ENCODE assay signal across 1 cellular context in genomic region chr15:99123706-99124451, GRCh38.
TF ChIP-seq lines count a peak whose summit lies in the region.

No MANE protein-coding gene starts in this region.

TF ChIP-seq in HepG2, 621 proteins besides CTCF, POLR2A, EP300 and RAD21 (continued from another document and continues in another):
- TF ChIP-seq HMGXB3 (CRISPR knock-in tag; IDR thresholded peaks at IDR 0.05; ENCODE audit: borderline replicate concordance) (no peak), ZHX1 (CRISPR knock-in tag; IDR thresholded peaks at IDR 0.05; ENCODE audit: low read depth) (no peak), ZSCAN29 (CRISPR knock-in tag; conservative IDR thresholded peaks at IDR 0.05) (no peak), ZBTB3 (CRISPR knock-in tag; IDR thresholded peaks at IDR 0.05; ENCODE audit: borderline replicate concordance, low read depth) (no peak), CHD4 (IDR thresholded peaks at IDR 0.05; ENCODE audit: borderline replicate concordance, low read length) (no peak), TFE3 (CRISPR knock-in tag; IDR thresholded peaks at IDR 0.05) (peak; percentile 66), PAF1 (CRISPR knock-in tag; IDR thresholded peaks at IDR 0.05) (no peak), SMAD9 (CRISPR knock-in tag; IDR thresholded peaks at IDR 0.05) (no peak), ZBTB49 (CRISPR knock-in tag; IDR thresholded peaks at IDR 0.05; ENCODE audit: borderline replicate concordance) (no peak), ZNF501 (CRISPR knock-in tag; IDR thresholded peaks at IDR 0.05) (peak; percentile 68; the same call in 1 of the 2 replicates), AKAP8 (CRISPR knock-in tag; IDR thresholded peaks at IDR 0.05) (no peak), ZNF619 (CRISPR knock-in tag; IDR thresholded peaks at IDR 0.05) (no peak), PREB (CRISPR knock-in tag; IDR thresholded peaks at IDR 0.05) (no peak), PRMT3 (CRISPR knock-in tag; IDR thresholded peaks at IDR 0.05; ENCODE audit: borderline replicate concordance, low read depth) (no peak), MED1 (CRISPR knock-in tag; IDR thresholded peaks at IDR 0.05) (0 out of 2 replicates have a peak, but pooled peaks have one; percentile 16), ZFP1 (CRISPR knock-in tag; IDR thresholded peaks at IDR 0.05) (no peak), PPARG (CRISPR knock-in tag; conservative IDR thresholded peaks at IDR 0.05) (peak; percentile 47; the same call in 1 of the 2 replicates), ZNF580 (CRISPR knock-in tag; IDR thresholded peaks at IDR 0.05; ENCODE audit: borderline replicate concordance, low read depth) (0 out of 2 replicates have a peak, but pooled peaks have one; percentile 34), YY1 (IDR thresholded peaks at IDR 0.05; ENCODE audit: insufficient read depth, insufficient replicate concordance, low read depth, low read length) (no peak), ATF5 (CRISPR knock-in tag; IDR thresholded peaks at IDR 0.05; ENCODE audit: low read depth) (no peak), REXO4 (CRISPR knock-in tag; IDR thresholded peaks at IDR 0.05; ENCODE audit: borderline replicate concordance) (no peak), MAX (IDR thresholded peaks at IDR 0.05) (peak; percentile 30; the same call in 1 of the 2 replicates), GLI4 (CRISPR knock-in tag; IDR thresholded peaks at IDR 0.05; ENCODE audit: borderline replicate concordance) (no peak), FOSL1 (CRISPR knock-in tag; IDR thresholded peaks at IDR 0.05; ENCODE audit: borderline replicate concordance) (peak; percentile 12; the same call in 1 of the 2 replicates), ZNF574 (CRISPR knock-in tag; IDR thresholded peaks at IDR 0.05) (no peak), ZFY (CRISPR knock-in tag; IDR thresholded peaks at IDR 0.05) (peak; percentile 27; the same call in 1 of the 2 replicates), MAFF (IDR thresholded peaks at IDR 0.05; ENCODE audit: low read depth, low read length) (peak; percentile 82), MAFG (CRISPR knock-in tag; IDR thresholded peaks at IDR 0.05) (peak; percentile 97), HMGA1 (CRISPR knock-in tag; conservative IDR thresholded peaks at IDR 0.05) (no peak), ZNF720 (CRISPR knock-in tag; IDR thresholded peaks at IDR 0.05) (no peak), HOXA3 (CRISPR knock-in tag; IDR thresholded peaks at IDR 0.05) (peak; percentile 28; the same call in 1 of the 2 replicates), ZNF17 (CRISPR knock-in tag; IDR thresholded peaks at IDR 0.05) (no peak), ZNF777 (CRISPR knock-in tag; IDR thresholded peaks at IDR 0.05) (no peak), TCF7 (IDR thresholded peaks at IDR 0.05; ENCODE audit: low read depth) (peak; percentile 19; the same call in 1 of the 2 replicates), E2F5 (CRISPR knock-in tag; conservative IDR thresholded peaks at IDR 0.05) (no peak), CEBPG (CRISPR knock-in tag; IDR thresholded peaks at IDR 0.05) (no peak), ZGPAT (CRISPR knock-in tag; IDR thresholded peaks at IDR 0.05) (peak; percentile 60; the same call in 1 of the 2 replicates), AHR (CRISPR knock-in tag; IDR thresholded peaks at IDR 0.05) (no peak), THYN1 (CRISPR knock-in tag; IDR thresholded peaks at IDR 0.05; ENCODE audit: borderline replicate concordance, low read depth) (no peak), TEAD3 (CRISPR knock-in tag; optimal IDR thresholded peaks at IDR 0.05; ENCODE audit: borderline replicate concordance) (peak; percentile 64), ZNF33B (CRISPR knock-in tag; IDR thresholded peaks at IDR 0.05) (no peak), ZNF549 (CRISPR knock-in tag; IDR thresholded peaks at IDR 0.05) (no peak), ZNF772 (CRISPR knock-in tag; IDR thresholded peaks at IDR 0.05) (no peak), RORA (CRISPR knock-in tag; IDR thresholded peaks at IDR 0.05) (no peak), RXRA (CRISPR knock-in tag; IDR thresholded peaks at IDR 0.05) (0 out of 2 replicates have a peak, but pooled peaks have one; percentile 44), REL (CRISPR knock-in tag; conservative IDR thresholded peaks at IDR 0.05) (no peak), MTA1 (CRISPR knock-in tag; IDR thresholded peaks at IDR 0.05; ENCODE audit: borderline replicate concordance) (no peak), ZBTB8A (CRISPR knock-in tag; IDR thresholded peaks at IDR 0.05; ENCODE audit: borderline replicate concordance, low read depth) (no peak)
